Comparison of ENCODE assay signal across 13 cellular contexts in genomic region chr12:12614342-12614741, GRCh38.
"Had no signal": no experiment of that assay in that cellular context is flagged by ENCODE, and none has a peak within 500 bp of the region (broad histone marks: within the 10 kb centered on the region; RNA-seq: fewer than 3 reads in every experiment).

No MANE protein-coding gene starts in this region.

- H3K27ac ChIP-seq: cardiac muscle cell, colonic mucosa, neural progenitor cell, ovary, thyroid gland, uterus had no signal

- H3K4me3 ChIP-seq: cardiac muscle cell, colonic mucosa, ovary, thyroid gland, uterus had no signal

- H3K4me1 ChIP-seq: colonic mucosa had no signal

- H3K27me3 ChIP-seq: cardiac muscle cell, colonic mucosa, heart left ventricle, neural progenitor cell, ovary, thyroid gland, uterus had no signal

- H3K9me3 Mint-ChIP-seq: neural progenitor cell had no signal

- H3K36me3 ChIP-seq: cardiac muscle cell, colonic mucosa, neural progenitor cell, ovary, thyroid gland, uterus had no signal

- DNase-seq: activated CD4-positive, alpha-beta T cell treated with anti-CD3 and anti-CD28 coated beads, Interleukin-2, amount 50 U/mL, for 1 hour; colonic mucosa; effector CD4-positive, alpha-beta T cell; foreskin melanocyte; heart left ventricle; ovary; stimulated activated CD4-positive, alpha-beta T cell treated with anti-CD3 and anti-CD28 coated beads, Interleukin-15, amount 100 ng/mL, for 24 hours; stimulated activated CD4-positive, alpha-beta T cell treated with anti-CD3 and anti-CD28 coated beads, Interleukin-4, amount 100 ng/mL, for 4 hours; thyroid gland; uterus had no signal

- H3K9me3 ChIP-seq: colonic mucosa, heart left ventricle, ovary, thyroid gland, uterus had no signal

- H3K27ac Mint-ChIP-seq: neural progenitor cell had no signal

- ATAC-seq: heart left ventricle, left lobe of liver had no signal
